ENCODE assay signal across 8 cellular contexts in genomic region chr14:74612346-74613021, GRCh38. TPM values are rescaled to one million over a fixed set of nuclear protein-coding genes. Genes with fewer than 3 reads are reported as not detected.
DNase-seq lines count a peak whose midpoint lies in the region; ATAC-seq and TF ChIP-seq lines count a peak whose summit lies in the region.

No MANE protein-coding gene starts in this region.

- peaks cover 3 to 17% (median 9%) of the 10 kb centered on the region in 4 donors for H3K4me1 ChIP-seq in liver (ENCODE audit: control insufficient read depth in 4 of 4, insufficient read depth in 4 of 4, low read length in 3 of 4)

- H3K27me3 ChIP-seq in liver (ENCODE audit: control insufficient read depth in 4 of 4, insufficient read depth in 4 of 4, low read length in 3 of 4): peaks cover 0 to 10% (median 0%) of the 10 kb centered on the region in 4 donors

- no peak overlapping the region for H3K9ac ChIP-seq in liver (ENCODE audit: low read depth in 1 of 2, low read length in 2 of 2)

- peak; percentile 78 for DNase-seq in NCI-H345 (lab: John Stamatoyannopoulos, UW)
- peak; percentile 82 for DNase-seq in activated CD4-positive, alpha-beta T cell treated with anti-CD3 and anti-CD28 coated beads, Interleukin-2, amount 50 U/mL, for 1 hour
- DNase-seq in stimulated activated CD4-positive, alpha-beta T cell treated with anti-CD3 and anti-CD28 coated beads, Interleukin-4, amount 100 ng/mL, for 1 hour: peak; percentile 87

- H3K27ac Mint-ChIP-seq in dendritic cell treated with granulocyte-macrophage colony-stimulating factor and Interleukin-4, amounts not matched to agents 40 ng/mL and 50 ng/mL, for 4 days: peak overlapping the region; percentile 76

- H3K4me3 Mint-ChIP-seq in dendritic cell treated with granulocyte-macrophage colony-stimulating factor and Interleukin-4, amounts not matched to agents 40 ng/mL and 50 ng/mL, for 4 days: peak overlapping the region; percentile 78

- no peaks in the 10 kb centered on the region for H3K36me3 Mint-ChIP-seq in dendritic cell treated with granulocyte-macrophage colony-stimulating factor and Interleukin-4, amounts not matched to agents 40 ng/mL and 50 ng/mL, for 4 days (ENCODE audit: low read depth)

- H3K27ac ChIP-seq in liver (ENCODE audit: low read depth in 1 of 2, low read length in 2 of 2): no peak overlapping the region

- WGBS in liver: 5% methylated on average over 69 of the region's 69 CpGs

- H3K4me3 ChIP-seq in liver (ENCODE audit: low read depth in 1 of 3, low read length in 3 of 3): peak overlapping the region; percentile 39 to 76 (median 72)

- H3K4me1 Mint-ChIP-seq in dendritic cell treated with granulocyte-macrophage colony-stimulating factor and Interleukin-4, amounts not matched to agents 40 ng/mL and 50 ng/mL, for 4 days (ENCODE audit: low read depth): peaks cover 66% of the 10 kb centered on the region

- H3K36me3 ChIP-seq in liver (ENCODE audit: control insufficient read depth in 4 of 4, insufficient read depth in 3 of 4, low read depth in 1 of 4, low read length in 3 of 4): no peaks in the 10 kb centered on the region

- H3K9me3 Mint-ChIP-seq in dendritic cell treated with granulocyte-macrophage colony-stimulating factor and Interleukin-4, amounts not matched to agents 40 ng/mL and 50 ng/mL, for 4 days: no peaks in the 10 kb centered on the region

- ATAC-seq in HG02970 (IDR thresholded peaks at IDR 0.05; ENCODE audit: low FRiP score, unreplicated experiment) (peak; percentile 63), HG02571 (IDR thresholded peaks at IDR 0.05; ENCODE audit: unreplicated experiment) (no peak)

- TF ChIP-seq RAD21 in liver (IDR thresholded peaks at IDR 0.05): peak in 1 of 2 donors; percentile 30

- no peaks in the 10 kb centered on the region for H3K9me3 ChIP-seq in liver (ENCODE audit: control insufficient read depth in 4 of 4, low read length in 3 of 4)

- peaks cover 46% of the 10 kb centered on the region for H3K27me3 Mint-ChIP-seq in dendritic cell treated with granulocyte-macrophage colony-stimulating factor and Interleukin-4, amounts not matched to agents 40 ng/mL and 50 ng/mL, for 4 days

- intact Hi-C loops in dendritic cell treated with granulocyte-macrophage colony-stimulating factor and Interleukin-4, amounts not matched to agents 40 ng/mL and 50 ng/mL, for 4 days (cut with micrococcal nuclease): loop anchor here (5.0 kb wide), 1 partner anchor 120 kb away; the partner anchor contains the start of genes ISCA2 and NPC2

- TF ChIP-seq CTCF in GM12873 (IDR thresholded peaks at IDR 0.05; ENCODE audit: insufficient read depth, low read depth, low read length, missing control alignments) (peak; percentile 73), liver (IDR thresholded peaks at IDR 0.05; ENCODE audit: low read depth, low read length, missing input control) (peak; percentile 80)

TF ChIP-seq in liver, 16 proteins besides CTCF, POLR2A, EP300 and RAD21:
- TF ChIP-seq NR2F2 (IDR thresholded peaks at IDR 0.05) (no peak), REST (IDR thresholded peaks at IDR 0.05) (no peak), YY1 (IDR thresholded peaks at IDR 0.05) (no peak)
TF ChIP-seq in liver: peak in this region for 0.

RNA-seq across cellular contexts. Expression of gene LTBP2, which starts 0.4 kb away (rescaled TPM):
- 1 to 10 TPM; 1.1 to 1.3 TPM for total RNA-seq in liver
- under 1 TPM; 0.24 to 0.69 TPM for polyA plus RNA-seq in liver
